33 cellular contexts compared by ENCODE assay signal in the genomic region with DNA sequence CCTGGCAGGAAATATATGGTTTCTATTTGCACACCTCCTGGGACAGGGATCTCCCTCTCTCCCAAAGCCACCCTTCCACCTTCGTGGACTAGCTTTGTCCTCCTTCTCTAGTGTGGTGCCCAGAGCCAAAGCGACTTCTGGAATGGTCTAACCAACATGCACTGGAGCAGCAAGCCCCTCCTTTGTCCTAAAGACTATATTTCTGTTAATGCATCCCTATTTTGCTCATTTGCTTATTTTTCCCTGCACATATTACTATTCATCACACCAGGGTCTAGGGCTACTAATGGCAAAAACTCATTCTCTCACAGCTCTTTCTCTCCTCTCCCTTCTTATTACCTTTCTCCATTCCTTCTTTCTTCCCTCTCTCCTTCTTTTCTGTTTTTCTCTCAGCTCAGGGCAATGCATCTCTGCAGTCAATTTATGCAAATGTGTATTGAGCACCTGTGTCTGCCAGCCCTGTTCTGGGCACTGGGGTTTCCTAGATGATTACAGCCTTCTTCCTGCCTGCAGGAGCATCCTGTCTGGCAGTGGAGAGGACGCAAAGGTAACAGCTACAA. TPM values are rescaled to one million over a fixed set of nuclear protein-coding genes. Genes with fewer than 3 reads are reported as not detected.
DNase-seq lines count a peak whose midpoint lies in the region; ATAC-seq, FAIRE-seq and TF ChIP-seq lines count a peak whose summit lies in the region.
"Had no signal": no experiment of that assay in that cellular context is flagged by ENCODE, and none has a peak within 500 bp of the region (broad histone marks: within the 10 kb centered on the region; RNA-seq: fewer than 3 reads in every experiment).

No MANE protein-coding gene starts in this region.

- no peak overlapping the region for H3K27ac ChIP-seq in SK-N-SH (ENCODE audit: low read depth in 2 of 2, low read length in 1 of 2)
- no peak overlapping the region for H3K27ac ChIP-seq in H1 (ENCODE audit: low read depth, low read length)
- no peak overlapping the region for H3K27ac ChIP-seq in spleen
- H3K27ac ChIP-seq: psoas muscle, SK-N-MC, tibial nerve had no signal

- peaks cover 7% of the 10 kb centered on the region; the same call in 1 of the 2 replicates for H3K23me2 ChIP-seq in H1 (ENCODE audit: low read depth, low read length)

- H4K20me1 ChIP-seq in SK-N-SH (ENCODE audit: insufficient read depth): no peaks in the 10 kb centered on the region
- no peaks in the 10 kb centered on the region for H4K20me1 ChIP-seq in H1 (replicated peaks in 1 of 2; ENCODE audit: control insufficient read depth in 1 of 2, insufficient read depth in 2 of 2, low read length in 2 of 2)

- TF ChIP-seq CTCF in SK-N-SH (IDR thresholded peaks at IDR 0.05): no peak
- TF ChIP-seq CTCF in H1 (IDR thresholded peaks at IDR 0.05; ENCODE audit: control extremely low read depth in 1 of 3, insufficient read depth in 1 of 3, low read depth in 1 of 3, low read length in 3 of 3): no peak
- no peak for TF ChIP-seq CTCF in spleen (IDR thresholded peaks at IDR 0.05 in 8 of 11, conservative IDR thresholded peaks at IDR 0.05 in 3 of 11)
- TF ChIP-seq CTCF in natural killer cell (IDR thresholded peaks at IDR 0.05): no peak

- H3K79me2 ChIP-seq in SK-N-SH (ENCODE audit: insufficient read depth): peaks cover 10% of the 10 kb centered on the region; the same call in 1 of the 2 replicates
- H3K79me2 ChIP-seq in H1 (ENCODE audit: control insufficient read depth in 1 of 2, insufficient read depth in 2 of 2, low read length in 2 of 2): no peaks in the 10 kb centered on the region

- H3K9me3 Mint-ChIP-seq in natural killer cell: no peaks in the 10 kb centered on the region
- H3K9me3 Mint-ChIP-seq: CD8-positive, alpha-beta T cell; effector memory CD8-positive, alpha-beta T cell; T-helper 1 cell treated with Interleukin-12 subunit alpha and Interleukin-12 subunit beta and Interleukin-4 antibody, amounts not matched to agents 30 μg/mL and 1 μg/mL, for 36 hours had no signal

- H3K4me1 ChIP-seq in SK-N-SH (ENCODE audit: control insufficient read depth in 1 of 2, insufficient read depth in 2 of 2, low read depth in 1 of 2, low read length in 1 of 2) (peaks cover 5 to 18% of the 10 kb centered on the region in 2 experiments; a peak in 2 of 4 replicates), H1 (replicated peaks in 1 of 4; ENCODE audit: control insufficient read depth in 3 of 4, insufficient read depth in 4 of 4, low read length in 3 of 4) (peaks cover 0 to 13% (median 2%) of the 10 kb centered on the region in 4 experiments; a peak in 2 of 7 replicates), spleen (peaks cover 10 to 35% (median 16%) of the 10 kb centered on the region in 6 donors)

- H3K79me1 ChIP-seq in H1 (ENCODE audit: low read depth, low read length): no peaks in the 10 kb centered on the region

- H3K4me2 ChIP-seq in SK-N-SH (no peak overlapping the region), H1 (ENCODE audit: insufficient read depth in 1 of 2, low read depth in 2 of 2, low read length in 2 of 2) (no peak overlapping the region)

- POLR2A ChIA-PET in SK-N-SH (lab: Yijun Ruan, JAX): no interaction called here
- POLR2A ChIA-PET in H1 (lab: Charles Lee; ENCODE audit: partially characterized antibody): no interaction called here

- H2BK120ac ChIP-seq in H1 (replicated peaks; ENCODE audit: low read depth, low read length): no peak overlapping the region

- no peak overlapping the region for H3K4ac ChIP-seq in H1 (replicated peaks; ENCODE audit: insufficient read length, low read depth, low read length)

- H3K9me2 ChIP-seq in SK-N-SH: no peaks in the 10 kb centered on the region

- H3K36me3 ChIP-seq in SK-N-SH (replicated peaks in 1 of 2; ENCODE audit: control insufficient read depth in 1 of 2, insufficient read depth in 2 of 2, low read length in 1 of 2) (no peaks in the 10 kb centered on the region), H1 (ENCODE audit: control insufficient read depth in 2 of 4, insufficient read depth in 4 of 4, low read length in 3 of 4) (no peaks in the 10 kb centered on the region), spleen (no peaks in the 10 kb centered on the region)
- H3K36me3 ChIP-seq: tibial nerve had no signal

- H3K9ac ChIP-seq in SK-N-SH (no peak overlapping the region), H1 (replicated peaks in 1 of 4; ENCODE audit: extremely low read depth in 1 of 4, low read depth in 3 of 4, low read length in 3 of 4) (no peak overlapping the region)

- WGBS in SK-N-SH (ENCODE audit: low lambda C conversion rate): 79% methylated on average over 3 of the region's 3 CpGs
- WGBS in H1 (ENCODE audit: extremely low coverage in 1 of 2, insufficient coverage in 1 of 2, insufficient read length in 1 of 2, insufficient replicate concordance in 2 of 2, low coverage in 1 of 2, low lambda C conversion rate in 2 of 2, missing lambda C conversion rate in 1 of 2), 2 experiments: 82% methylated on average over 3 of the region's 3 CpGs; no CpG with 5 or more reads in 1 of the 2 experiments
- WGBS in spleen, 5 donors: 66 to 84% (median 71%) methylated on average over 3 of the region's 3 CpGs

- FAIRE-seq in H1 (lab: Jason Lieb, UNC) (no peak), GM19239 (lab: Jason Lieb, UNC) (no peak)
- FAIRE-seq: GM18507, HTR-8/SVneo, islet of Langerhans, K562 had no signal

- no peak overlapping the region for H4K5ac ChIP-seq in H1 (ENCODE audit: insufficient read length, low read depth, low read length)

- no peak overlapping the region for H3K14ac ChIP-seq in H1 (ENCODE audit: insufficient read length)

- no peak overlapping the region for H3K23ac ChIP-seq in H1 (ENCODE audit: insufficient read length)

- H3K18ac ChIP-seq in H1 (ENCODE audit: extremely low read depth, low read length): no peak overlapping the region

- no peaks in the 10 kb centered on the region for H3K27me3 ChIP-seq in SK-N-SH (ENCODE audit: insufficient read depth)
- H3K27me3 ChIP-seq in H1 (replicated peaks in 1 of 4; ENCODE audit: control insufficient read depth in 3 of 4, extremely low read depth in 1 of 4, insufficient read depth in 3 of 4, low read length in 3 of 4): peaks cover 0 to 24% (median 14%) of the 10 kb centered on the region in 4 experiments; a peak in 6 of 7 replicates
- H3K27me3 ChIP-seq in spleen (replicated peaks in 1 of 7): peaks cover 0 to 83% (median 36%) of the 10 kb centered on the region in 7 donors
- H3K27me3 ChIP-seq: tibial nerve had no signal

- H4K91ac ChIP-seq in H1 (replicated peaks; ENCODE audit: insufficient read length, low read length): no peak overlapping the region

- no peaks in the 10 kb centered on the region for H3K36me3 Mint-ChIP-seq in natural killer cell
- H3K36me3 Mint-ChIP-seq: CD8-positive, alpha-beta T cell; naive B cell had no signal

- TF ChIP-seq EP300 in SK-N-SH (IDR thresholded peaks at IDR 0.05; ENCODE audit: borderline replicate concordance in 1 of 2, low read depth in 1 of 2, low read length in 1 of 2) (no peak), H1 (IDR thresholded peaks at IDR 0.05; ENCODE audit: borderline replicate concordance in 1 of 2, low read depth in 2 of 2, low read length in 2 of 2) (no peak)

- no peak overlapping the region for H2BK20ac ChIP-seq in H1 (ENCODE audit: low read length)

- H2BK5ac ChIP-seq in H1 (ENCODE audit: low read depth, low read length): no peak overlapping the region

- H2BK12ac ChIP-seq in H1 (ENCODE audit: low read depth, low read length): no peak overlapping the region; the same call in 1 of the 2 replicates

- no peak overlapping the region for H3K4me3 Mint-ChIP-seq in natural killer cell
- H3K4me3 Mint-ChIP-seq: CD8-positive, alpha-beta T cell; effector memory CD8-positive, alpha-beta T cell; T-helper 1 cell treated with Interleukin-12 subunit alpha and Interleukin-12 subunit beta and Interleukin-4 antibody, amounts not matched to agents 30 μg/mL and 1 μg/mL, for 36 hours had no signal

- H3K4me1 Mint-ChIP-seq in natural killer cell: peaks cover 7 to 11% of the 10 kb centered on the region in 2 donors

- no peak overlapping the region for H3K56ac ChIP-seq in H1 (replicated peaks; ENCODE audit: insufficient read length, low read depth, low read length)

- TF ChIP-seq RAD21 in SK-N-SH (IDR thresholded peaks at IDR 0.05; ENCODE audit: low read length): no peak
- no peak for TF ChIP-seq RAD21 in H1 (IDR thresholded peaks at IDR 0.05 in 1 of 2, conservative IDR thresholded peaks at IDR 0.05 in 1 of 2; ENCODE audit: low read depth in 2 of 2, low read length in 2 of 2)

- H3K9me3 ChIP-seq in SK-N-SH: no peaks in the 10 kb centered on the region
- H3K9me3 ChIP-seq in H1 (ENCODE audit: insufficient read depth in 2 of 2, low read depth in 1 of 2, low read length in 1 of 2): no peaks in the 10 kb centered on the region
- no peaks in the 10 kb centered on the region for H3K9me3 ChIP-seq in spleen
- H3K9me3 ChIP-seq: psoas muscle, tibial nerve had no signal

- H2AFZ ChIP-seq in SK-N-SH (ENCODE audit: low read depth) (no peak overlapping the region), H1 (ENCODE audit: low read length) (no peak overlapping the region)

- H2BK15ac ChIP-seq in H1 (ENCODE audit: low read length): 0 out of 2 replicates have a peak overlapping the region, but pooled peaks have one; percentile 74

- intact Hi-C loops in spleen (cut with DNase I; ENCODE audit: low total_unique reads): no loop called here
- intact Hi-C loops in natural killer cell (cut with micrococcal nuclease): no loop called here

- no peak for DNase-seq in SK-N-SH
- DNase-seq in NCI-H146 treated with DMSO at 0.1 percent for 48 hours (lab: John Stamatoyannopoulos, UW; ENCODE audit: unreplicated experiment): peak; percentile 17
- no peak for DNase-seq in H1 (ENCODE audit: low read depth in 1 of 2, low spot score in 2 of 2)
- DNase-seq in spleen: peak; percentile 1
- DNase-seq in NOMO-1 treated with dmso at 0.1 percent for 144 hours (lab: John Stamatoyannopoulos, UW; ENCODE audit: unreplicated experiment): no peak
- DNase-seq in GM19239 (ENCODE audit: insufficient read length, low spot score): no peak
- DNase-seq in natural killer cell: no peak
- DNase-seq: activated CD4-positive, alpha-beta T cell treated with anti-CD3 and anti-CD28 coated beads, Interleukin-2, amount 50 U/mL, for 1 hour; activated CD4-positive, CD25-positive, alpha-beta regulatory T cell; activated naive CD4-positive, alpha-beta T cell; activated T-cell treated with anti-CD3 and anti-CD28 coated beads, Interleukin-2, amount 50 U/mL, for 48 hours; CD8-positive, alpha-beta T cell; central memory CD4-positive, alpha-beta T cell; effector memory CD8-positive, alpha-beta T cell; EL; erythroblast; GOT3; left ventricle myocardium superior; naive B cell; NCI-H82; nucleus accumbens; psoas muscle; RPMI8226; stimulated activated CD4-positive, alpha-beta T cell treated with anti-CD3 and anti-CD28 coated beads, Interleukin-4, amount 100 ng/mL, for 4 hours had no signal

- H3F3A ChIP-seq in SK-N-SH (replicated peaks; ENCODE audit: insufficient read depth): peaks cover 4% of the 10 kb centered on the region

- H3K4me3 ChIP-seq in SK-N-SH (ENCODE audit: low read depth in 2 of 2, low read length in 1 of 2): no peak overlapping the region
- no peak overlapping the region for H3K4me3 ChIP-seq in H1 (ENCODE audit: extremely low read depth in 1 of 4, insufficient read depth in 2 of 4, low read depth in 3 of 4, low read length in 4 of 4)
- no peak overlapping the region for H3K4me3 ChIP-seq in spleen
- H3K4me3 ChIP-seq: K562, psoas muscle, SK-N-MC, tibial nerve had no signal

- no peak overlapping the region for H4K8ac ChIP-seq in H1 (ENCODE audit: extremely low read depth, insufficient read depth, low read length)

- no peak overlapping the region for H3K27ac Mint-ChIP-seq in natural killer cell
- H3K27ac Mint-ChIP-seq: CD8-positive, alpha-beta T cell; effector memory CD8-positive, alpha-beta T cell; T-helper 1 cell treated with Interleukin-12 subunit alpha and Interleukin-12 subunit beta and Interleukin-4 antibody, amounts not matched to agents 30 μg/mL and 1 μg/mL, for 36 hours had no signal

- no peak overlapping the region; the same call in 1 of the 2 replicates for H2AK5ac ChIP-seq in H1 (ENCODE audit: low read depth, low read length)

- TF ChIP-seq POLR2A in H1 (IDR thresholded peaks at IDR 0.05; ENCODE audit: control extremely low read depth in 1 of 2, low read depth in 2 of 2, low read length in 2 of 2) (no peak), spleen (IDR thresholded peaks at IDR 0.05) (no peak)

- CTCF ChIA-PET in SK-N-SH (lab: Yijun Ruan, JAX): interaction anchor here (0.9 to 1.7 kb wide), 4 partner anchors 9 to 159 kb away, joined by 3 to 5 read pairs (median 4); no protein-coding TSS in a partner anchor
- CTCF ChIA-PET in H1 (lab: Charles Lee; ENCODE audit: partially characterized antibody): interaction anchor here (0.5 to 2.2 kb wide), 5 partner anchors 9 to 51 kb away, joined by 3 to 7 read pairs (median 3); no protein-coding TSS in a partner anchor

- ATAC-seq in SK-N-SH treated with all-trans-retinoic acid at 6 μM for 48 hours (no peak), natural killer cell (no peak)
- ATAC-seq: CD8-positive, alpha-beta T cell; effector memory CD8-positive, alpha-beta T cell; K562; left ventricle myocardium superior; psoas muscle; sciatic nerve had no signal

- H3K27me3 Mint-ChIP-seq in natural killer cell (ENCODE audit: low read depth in 2 of 2): peaks cover 0 to 13% of the 10 kb centered on the region in 2 donors

RNA-seq across cellular contexts. Expression of a gene that starts 2.8 kb away (rescaled TPM):
- 2.2 and 2.8 TPM in 2 replicates for polyA plus RNA-seq in SK-N-SH (2012; rRNA removed)
- polyA plus RNA-seq in SK-N-SH (2012; cell fraction: cytosol; rRNA removed): 1.8 and 2.8 TPM in 2 replicates
- polyA plus RNA-seq in SK-N-SH (2012; cell fraction: nucleus; rRNA removed): 6.2 and 7.7 TPM in 2 replicates
- total RNA-seq in H1 (2021; fragmentation: NEBNext Ultra II Directional; extraction: Animal tissue kit (Norgen Biotek cat#: 25700)): 5.7 and 6.1 TPM in 2 replicates
- 3.3 and 5.4 TPM in 2 replicates for polyA plus RNA-seq in H1 (2011; rRNA removed)
- polyA plus RNA-seq in H1 (2011; cell fraction: cytosol; rRNA removed): 4.8 TPM
- polyA plus RNA-seq in H1 (2011; cell fraction: nucleus; rRNA removed): 15.7 TPM
- 4.5 to 5.3 TPM (median 4.5 TPM) in 4 replicates for polyA plus RNA-seq in H1 (2012, experiment 1 of 2)
- polyA plus RNA-seq in H1 (2012, experiment 2 of 2): 4.2 TPM
- polyA plus RNA-seq in H1 (2013, experiment 1 of 2): 2.9 TPM
- polyA plus RNA-seq in H1 (2013, experiment 2 of 2): 2.8 TPM
- polyA minus RNA-seq in H1 (2011; rRNA and poly(A)+ RNA removed): 3.9 and 4.0 TPM in 2 replicates
- polyA minus RNA-seq in H1 (2011; cell fraction: cytosol; rRNA and poly(A)+ RNA removed): 5.5 TPM
- 4.4 TPM for polyA minus RNA-seq in H1 (2011; cell fraction: nucleus; rRNA and poly(A)+ RNA removed)
- 1 to 10 TPM in 6 of 7 donors, under 1 TPM in 1; 0.85 to 2.5 (median 1.6) TPM for total RNA-seq in spleen
- 1 to 10 TPM in 1 of 3 donors, under 1 TPM in 2; 0.26 to 1.0 (median 0.49) TPM for polyA plus RNA-seq in spleen
- total RNA-seq in natural killer cell: under 1 TPM; 0.28 to 0.54 (median 0.45) TPM
- polyA plus RNA-seq: K562 had no signal

Comparison
In these comparisons a context has a peak if more than half of its experiments do, and no peak if none do; other contexts are left out.
1. DNase-seq: peak in NCI-H146 treated with DMSO at 0.1 percent for 48 hours (single experiment) and spleen (single experiment); none in SK-N-SH (single experiment), H1 (0 of 2), NOMO-1 treated with dmso at 0.1 percent for 144 hours (single experiment), GM19239 (single experiment) and natural killer cell (single experiment).